10 cellular contexts compared by ENCODE assay signal in genomic region chr6:78799682-78800081, GRCh38.
A peak's percentile ranks its signal among the peaks of the same experiment; 100 is the strongest.
ATAC-seq and TF ChIP-seq lines count a peak whose summit lies in the region.
"Had no signal": no experiment of that assay in that cellular context is flagged by ENCODE, and none has a peak within 500 bp of the region (broad histone marks: within the 10 kb centered on the region; RNA-seq: fewer than 3 reads in every experiment).

No MANE protein-coding gene starts in this region.

- no peaks in the 10 kb centered on the region for H3K36me3 ChIP-seq in HEK293 (ENCODE audit: control insufficient read depth in 2 of 2, insufficient read depth in 1 of 2, low read length in 2 of 2)
- H3K36me3 ChIP-seq: BE2C; BLaER1; BLaER1 treated with 17β-estradiol and CSF1 and Interleukin-3, amounts not matched to agents 10 nM and 100 nM had no signal

- no peak overlapping the region for H3K4me3 ChIP-seq in HEK293 (ENCODE audit: low read depth, low read length)
- H3K4me3 ChIP-seq: A549; BLaER1; BLaER1 treated with 17β-estradiol and CSF1 and Interleukin-3, amounts not matched to agents 10 nM and 100 nM had no signal

- no peak for TF ChIP-seq CTCF in HEK293 (tag by site-specific recombination; IDR thresholded peaks at IDR 0.05)

- POLR2A ChIA-PET in HEK293 (lab: Yijun Ruan, JAX): no interaction called here

- CTCF ChIA-PET in HEK293 (lab: Yijun Ruan, JAX): no interaction called here

- H3K27ac ChIP-seq in HEK293 (ENCODE audit: extremely low read depth, low read depth, low read length): no peak overlapping the region
- H3K27ac ChIP-seq: 22Rv1; A549; BLaER1; BLaER1 treated with 17β-estradiol and CSF1 and Interleukin-3, amounts not matched to agents 10 nM and 100 nM; C4-2B had no signal

- no peaks in the 10 kb centered on the region for H3K9me3 ChIP-seq in HEK293 (ENCODE audit: control insufficient read depth, insufficient read depth, low read depth, low read length)
- H3K9me3 ChIP-seq: A549, BE2C, BLaER1, Caco-2 had no signal

- ATAC-seq in GM19351 (IDR thresholded peaks at IDR 0.05; ENCODE audit: unreplicated experiment): no peak
- ATAC-seq: A549; CD8-positive, alpha-beta T cell had no signal

- no peaks in the 10 kb centered on the region for H3K4me1 ChIP-seq in HEK293 (ENCODE audit: control insufficient read depth, insufficient read depth, low read length)
- H3K4me1 ChIP-seq: A549; BE2C; BLaER1; BLaER1 treated with 17β-estradiol and CSF1 and Interleukin-3, amounts not matched to agents 10 nM and 100 nM; Caco-2 had no signal

TF ChIP-seq in HEK293, 187 proteins besides CTCF, POLR2A, EP300 and RAD21:
- TF ChIP-seq ZNF610 (tag by site-specific recombination; IDR thresholded peaks at IDR 0.05; ENCODE audit: borderline replicate concordance): no peak
- peak; percentile 84 for TF ChIP-seq SETDB1 (IDR thresholded peaks at IDR 0.05; ENCODE audit: insufficient read length, low read length)
- TF ChIP-seq, protein P1, sequence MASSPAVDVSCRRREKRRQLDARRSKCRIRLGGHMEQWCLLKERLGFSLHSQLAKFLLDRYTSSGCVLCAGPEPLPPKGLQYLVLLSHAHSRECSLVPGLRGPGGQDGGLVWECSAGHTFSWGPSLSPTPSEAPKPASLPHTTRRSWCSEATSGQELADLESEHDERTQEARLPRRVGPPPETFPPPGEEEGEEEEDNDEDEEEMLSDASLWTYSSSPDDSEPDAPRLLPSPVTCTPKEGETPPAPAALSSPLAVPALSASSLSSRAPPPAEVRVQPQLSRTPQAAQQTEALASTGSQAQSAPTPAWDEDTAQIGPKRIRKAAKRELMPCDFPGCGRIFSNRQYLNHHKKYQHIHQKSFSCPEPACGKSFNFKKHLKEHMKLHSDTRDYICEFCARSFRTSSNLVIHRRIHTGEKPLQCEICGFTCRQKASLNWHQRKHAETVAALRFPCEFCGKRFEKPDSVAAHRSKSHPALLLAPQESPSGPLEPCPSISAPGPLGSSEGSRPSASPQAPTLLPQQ (tag by site-specific recombination; IDR thresholded peaks at IDR 0.05): no peak
- TF ChIP-seq ZNF529 (tag by site-specific recombination; IDR thresholded peaks at IDR 0.05; ENCODE audit: insufficient replicate concordance): peak; percentile 92
